28 cellular contexts compared by ENCODE assay signal in genomic region chr1:38154089-38154470, GRCh38.
DNase-seq lines count a peak whose midpoint lies in the region; ATAC-seq, FAIRE-seq and TF ChIP-seq lines count a peak whose summit lies in the region.
"Had no signal": no experiment of that assay in that cellular context is flagged by ENCODE, and none has a peak within 500 bp of the region (broad histone marks: within the 10 kb centered on the region; RNA-seq: fewer than 3 reads in every experiment).

No MANE protein-coding gene starts in this region.

- no peak for TF ChIP-seq EP300 in H1 (IDR thresholded peaks at IDR 0.05; ENCODE audit: borderline replicate concordance in 1 of 2, low read depth in 2 of 2, low read length in 2 of 2)

- H2BK120ac ChIP-seq in IMR-90 (ENCODE audit: low read depth, low read length) = no peak overlapping the region
- no peak overlapping the region for H2BK120ac ChIP-seq in H1 (replicated peaks; ENCODE audit: low read depth, low read length)

- dilution Hi-C loops in IMR-90 (cut with HindIII; ENCODE audit: low sequenced_read_pairs, unreplicated experiment) = no loop called here

- DNase-seq in IMR-90 (no peak), NCI-H524 (lab: John Stamatoyannopoulos, UW) (peak; percentile 90 to 95), H1 (ENCODE audit: low read depth in 1 of 2, low spot score in 2 of 2) (no peak), neural progenitor cell (ENCODE audit: low spot score) (no peak), NCI-H1436 (lab: John Stamatoyannopoulos, UW) (no peak)
- DNase-seq in activated CD8-positive, alpha-beta memory T cell treated with anti-CD3 and anti-CD28 coated beads, Interleukin-2, amount 10 ng/mL, durations not matched to agents 7 days and 5 days = no peak
- DNase-seq: activated CD4-positive, CD25-positive, alpha-beta regulatory T cell; activated naive CD4-positive, alpha-beta T cell treated with anti-CD3 and anti-CD28 coated beads, Interleukin-2, amount 10 ng/mL, durations not matched to agents 7 days and 5 days; amniotic stem cell; effector memory CD8-positive, alpha-beta T cell; foreskin fibroblast; heart right ventricle; Kasumi-1; left cardiac atrium; NCI-H1930; PC-9; SHP77 treated with DMSO at 0.1 percent for 48 hours; stimulated activated CD4-positive, alpha-beta T cell treated with anti-CD3 and anti-CD28 coated beads, Interleukin-4, amount 100 ng/mL, for 4 hours; stimulated activated naive CD8-positive, alpha-beta T cell treated with anti-CD3 and anti-CD28 coated beads, Interleukin-15, Interleukin-2, amounts not matched to agents 100 U/mL and 50 U/mL, for 24 hours had no signal

- TF ChIP-seq CTCF in IMR-90 (conservative IDR thresholded peaks at IDR 0.05; ENCODE audit: low read depth, low read length) = no peak
- TF ChIP-seq CTCF in H1 (IDR thresholded peaks at IDR 0.05; ENCODE audit: control extremely low read depth in 1 of 3, insufficient read depth in 1 of 3, low read depth in 1 of 3, low read length in 3 of 3) = no peak
- no peak for TF ChIP-seq CTCF in neural progenitor cell (IDR thresholded peaks at IDR 0.05)

- H2BK12ac ChIP-seq in H1 (ENCODE audit: low read depth, low read length) = no peak overlapping the region

- H3K56ac ChIP-seq in IMR-90 (ENCODE audit: extremely low read depth, insufficient read depth, low read length) (no peak overlapping the region), H1 (replicated peaks; ENCODE audit: insufficient read length, low read depth, low read length) (no peak overlapping the region)

- CTCF ChIA-PET in IMR-90 (lab: Yijun Ruan, JAX) (interaction anchor here (1.0 kb wide), 1 partner anchor 82 kb away, joined by 3 read pairs; no protein-coding TSS in a partner anchor), H1 (lab: Charles Lee; ENCODE audit: partially characterized antibody) (interaction anchor here (0.7 to 4.3 kb wide), 4 partner anchors 15 to 433 kb away, joined by 3 to 30 read pairs (median 3); no protein-coding TSS in a partner anchor)
- CTCF ChIA-PET in activated CD8-positive, alpha-beta memory T cell treated with anti-CD3 and anti-CD28 coated beads, Interleukin-2, amount 10 ng/mL, durations not matched to agents 7 days and 5 days (lab: Charles Lee) = no interaction called here

- H3K4ac ChIP-seq in IMR-90 (ENCODE audit: low read depth, low read length) (no peak overlapping the region), H1 (replicated peaks; ENCODE audit: insufficient read length, low read depth, low read length) (no peak overlapping the region)

- no peak overlapping the region for H3K27ac Mint-ChIP-seq in neural progenitor cell
- H3K27ac Mint-ChIP-seq in activated CD8-positive, alpha-beta memory T cell treated with anti-CD3 and anti-CD28 coated beads, Interleukin-2, amount 10 ng/mL, durations not matched to agents 7 days and 5 days = no peak overlapping the region
- H3K27ac Mint-ChIP-seq: activated naive CD4-positive, alpha-beta T cell treated with anti-CD3 and anti-CD28 coated beads, Interleukin-2, amount 10 ng/mL, durations not matched to agents 7 days and 5 days; effector memory CD8-positive, alpha-beta T cell; progenitor cell of endocrine pancreas had no signal

- ATAC-seq in IMR-90 (ENCODE audit: low read depth) (no peak), GM18505 (IDR thresholded peaks at IDR 0.05; ENCODE audit: unreplicated experiment) (no peak)
- no peak for ATAC-seq in activated CD8-positive, alpha-beta memory T cell treated with anti-CD3 and anti-CD28 coated beads, Interleukin-2, amount 10 ng/mL, durations not matched to agents 7 days and 5 days
- ATAC-seq: effector memory CD8-positive, alpha-beta T cell; GM12878; heart right ventricle; left cardiac atrium; sciatic nerve; stimulated activated naive CD8-positive, alpha-beta T cell treated with anti-CD3 and anti-CD28 coated beads, Interleukin-15, Interleukin-2, amounts not matched to agents 100 U/mL and 50 U/mL, for 24 hours had no signal

- peaks cover 6% of the 10 kb centered on the region for H3F3A ChIP-seq in neural progenitor cell (ENCODE audit: low read depth)

- TF ChIP-seq POLR2A in IMR-90 (IDR thresholded peaks at IDR 0.05; ENCODE audit: low read depth, low read length) (no peak), H1 (IDR thresholded peaks at IDR 0.05; ENCODE audit: control extremely low read depth in 1 of 2, low read depth in 2 of 2, low read length in 2 of 2) (no peak), GM18505 (IDR thresholded peaks at IDR 0.05; ENCODE audit: borderline replicate concordance, extremely low read depth, insufficient read depth, insufficient read length) (no peak)

- in situ Hi-C loops in IMR-90 (cut with MboI; ENCODE audit: low sequenced_read_pairs) = no loop called here

- H3K36me3 ChIP-seq in IMR-90 (ENCODE audit: control insufficient read depth, insufficient read depth, low read length) (no peaks in the 10 kb centered on the region), H1 (ENCODE audit: control insufficient read depth in 2 of 4, insufficient read depth in 4 of 4, low read length in 3 of 4) (no peaks in the 10 kb centered on the region), neural progenitor cell (no peaks in the 10 kb centered on the region)
- H3K36me3 ChIP-seq: heart right ventricle, thoracic aorta had no signal

- H3K4me3 ChIP-seq in IMR-90 (ENCODE audit: insufficient read depth, low read depth, low read length) = no peak overlapping the region
- H3K4me3 ChIP-seq in H1 (ENCODE audit: extremely low read depth in 1 of 4, insufficient read depth in 2 of 4, low read depth in 3 of 4, low read length in 4 of 4) = no peak overlapping the region
- no peak overlapping the region for H3K4me3 ChIP-seq in neural progenitor cell
- H3K4me3 ChIP-seq: coronary artery, GM12878, heart right ventricle, PC-9, thoracic aorta had no signal

- peak overlapping the region; percentile 50 for H2AK9ac ChIP-seq in IMR-90 (replicated peaks; ENCODE audit: low read depth, low read length, poor library complexity)

- H3K9me3 Mint-ChIP-seq in neural progenitor cell = peaks cover 12% of the 10 kb centered on the region
- no peaks in the 10 kb centered on the region for H3K9me3 Mint-ChIP-seq in activated CD8-positive, alpha-beta memory T cell treated with anti-CD3 and anti-CD28 coated beads, Interleukin-2, amount 10 ng/mL, durations not matched to agents 7 days and 5 days (ENCODE audit: low read depth)
- H3K9me3 Mint-ChIP-seq: activated naive CD4-positive, alpha-beta T cell treated with anti-CD3 and anti-CD28 coated beads, Interleukin-2, amount 10 ng/mL, durations not matched to agents 7 days and 5 days; effector memory CD8-positive, alpha-beta T cell had no signal

- H3K4me1 Mint-ChIP-seq in neural progenitor cell = peaks cover 14% of the 10 kb centered on the region
- H3K4me1 Mint-ChIP-seq in activated CD8-positive, alpha-beta memory T cell treated with anti-CD3 and anti-CD28 coated beads, Interleukin-2, amount 10 ng/mL, durations not matched to agents 7 days and 5 days = no peaks in the 10 kb centered on the region
- H3K4me1 Mint-ChIP-seq: activated naive CD4-positive, alpha-beta T cell treated with anti-CD3 and anti-CD28 coated beads, Interleukin-2, amount 10 ng/mL, durations not matched to agents 7 days and 5 days had no signal

- H3K79me2 ChIP-seq in H1 (ENCODE audit: control insufficient read depth in 1 of 2, insufficient read depth in 2 of 2, low read length in 2 of 2) (no peaks in the 10 kb centered on the region), neural progenitor cell (ENCODE audit: low read depth) (no peaks in the 10 kb centered on the region)

- no peak overlapping the region for H3K23ac ChIP-seq in IMR-90 (ENCODE audit: low read depth, low read length)
- H3K23ac ChIP-seq in H1 (ENCODE audit: insufficient read length) = no peak overlapping the region

- no peaks in the 10 kb centered on the region for H3K4me1 ChIP-seq in IMR-90 (ENCODE audit: control insufficient read depth, insufficient read depth, low read length)
- peaks cover 2 to 10% (median 6%) of the 10 kb centered on the region in 4 experiments; a peak in 5 of 7 replicates for H3K4me1 ChIP-seq in H1 (replicated peaks in 1 of 4; ENCODE audit: control insufficient read depth in 3 of 4, insufficient read depth in 4 of 4, low read length in 3 of 4)
- H3K4me1 ChIP-seq in neural progenitor cell = peaks cover 30% of the 10 kb centered on the region

- H3K9me3 ChIP-seq in IMR-90 (ENCODE audit: control insufficient read depth, insufficient read depth, low read length) = no peaks in the 10 kb centered on the region
- H3K9me3 ChIP-seq in H1 (ENCODE audit: insufficient read depth in 2 of 2, low read depth in 1 of 2, low read length in 1 of 2) = no peaks in the 10 kb centered on the region; a peak in 1 of 4 replicates
- H3K9me3 ChIP-seq in neural progenitor cell (ENCODE audit: low read depth) = no peaks in the 10 kb centered on the region
- H3K9me3 ChIP-seq: thoracic aorta had no signal

- H2BK20ac ChIP-seq in IMR-90 (ENCODE audit: low read depth, low read length) (no peak overlapping the region), H1 (ENCODE audit: low read length) (no peak overlapping the region)

- WGBS in IMR-90 (ENCODE audit: extremely low coverage in 2 of 2, insufficient read length in 1 of 2), 2 experiments = 68% methylated on average over 8 of the region's 10 CpGs; no CpG with 5 or more reads in 1 of the 2 experiments
- WGBS in H1 (ENCODE audit: extremely low coverage in 1 of 2, insufficient coverage in 1 of 2, insufficient read length in 1 of 2, insufficient replicate concordance in 2 of 2, low coverage in 1 of 2, low lambda C conversion rate in 2 of 2, missing lambda C conversion rate in 1 of 2), 2 experiments = 88% methylated on average over 10 of the region's 10 CpGs; no CpG with 5 or more reads in 1 of the 2 experiments

- H3K27me3 ChIP-seq in IMR-90 (ENCODE audit: control insufficient read depth, insufficient read depth, low read length) (no peaks in the 10 kb centered on the region; the same call in 1 of the 2 replicates), H1 (replicated peaks in 1 of 4; ENCODE audit: control insufficient read depth in 3 of 4, extremely low read depth in 1 of 4, insufficient read depth in 3 of 4, low read length in 3 of 4) (no peaks in the 10 kb centered on the region; a peak in 1 of 7 replicates), neural progenitor cell (no peaks in the 10 kb centered on the region)

- BruUV-seq in IMR-90 (replicated peaks; lab: Mats Ljungman, UMichigan) = no TSS peak

- no peak overlapping the region for H2BK15ac ChIP-seq in IMR-90 (ENCODE audit: low read depth, low read length)
- H2BK15ac ChIP-seq in H1 (ENCODE audit: low read length) = no peak overlapping the region

- POLR2A ChIA-PET in IMR-90 (lab: Charles Lee; ENCODE audit: unreplicated experiment) = no interaction called here
- POLR2A ChIA-PET in H1 (lab: Charles Lee; ENCODE audit: partially characterized antibody) = interaction anchor here (1.2 kb wide), 1 partner anchor 11 kb away, joined by 3 read pairs; no protein-coding TSS in a partner anchor

- H4K20me1 ChIP-seq in IMR-90 (ENCODE audit: insufficient read depth, low read length) (no peaks in the 10 kb centered on the region), H1 (replicated peaks in 1 of 2; ENCODE audit: control insufficient read depth in 1 of 2, insufficient read depth in 2 of 2, low read length in 2 of 2) (no peaks in the 10 kb centered on the region), neural progenitor cell (ENCODE audit: low read depth) (no peaks in the 10 kb centered on the region)

- intact Hi-C loops in IMR-90 (cut with micrococcal nuclease) = no loop called here

- no peak overlapping the region for H4K91ac ChIP-seq in IMR-90 (ENCODE audit: insufficient read depth, low read depth, low read length)
- H4K91ac ChIP-seq in H1 (replicated peaks; ENCODE audit: insufficient read length, low read length) = no peak overlapping the region

- H3K18ac ChIP-seq in IMR-90 (ENCODE audit: low read depth, low read length) (no peak overlapping the region), H1 (ENCODE audit: extremely low read depth, low read length) (0 out of 2 replicates have a peak overlapping the region, but pooled peaks have one; percentile 4)

- H3K14ac ChIP-seq in IMR-90 (replicated peaks; ENCODE audit: low read depth, low read length) = no peak overlapping the region
- H3K14ac ChIP-seq in H1 (ENCODE audit: insufficient read length) = no peak overlapping the region

- H3K4me2 ChIP-seq in IMR-90 (ENCODE audit: low read depth, low read length) (no peak overlapping the region), H1 (ENCODE audit: insufficient read depth in 1 of 2, low read depth in 2 of 2, low read length in 2 of 2) (peak overlapping the region; percentile 0 to 19; a peak in 2 of 4 replicates), neural progenitor cell (peak overlapping the region; percentile 56)
- H3K4me2 ChIP-seq: PC-9 had no signal

- no peaks in the 10 kb centered on the region for H3K9me1 ChIP-seq in IMR-90 (ENCODE audit: insufficient read depth, low read length)

- H3K4me3 Mint-ChIP-seq in neural progenitor cell = no peak overlapping the region
- no peak overlapping the region for H3K4me3 Mint-ChIP-seq in activated CD8-positive, alpha-beta memory T cell treated with anti-CD3 and anti-CD28 coated beads, Interleukin-2, amount 10 ng/mL, durations not matched to agents 7 days and 5 days
- H3K4me3 Mint-ChIP-seq: activated naive CD4-positive, alpha-beta T cell treated with anti-CD3 and anti-CD28 coated beads, Interleukin-2, amount 10 ng/mL, durations not matched to agents 7 days and 5 days; effector memory CD8-positive, alpha-beta T cell had no signal

- no peak overlapping the region for H2BK5ac ChIP-seq in IMR-90 (ENCODE audit: low read depth, low read length, poor library complexity, severe bottlenecking)
- no peak overlapping the region for H2BK5ac ChIP-seq in H1 (ENCODE audit: low read depth, low read length)

- H3K23me2 ChIP-seq in H1 (ENCODE audit: low read depth, low read length) = no peaks in the 10 kb centered on the region

- H3K36me3 Mint-ChIP-seq in neural progenitor cell = no peaks in the 10 kb centered on the region
- H3K36me3 Mint-ChIP-seq in activated CD8-positive, alpha-beta memory T cell treated with anti-CD3 and anti-CD28 coated beads, Interleukin-2, amount 10 ng/mL, durations not matched to agents 7 days and 5 days = no peaks in the 10 kb centered on the region
- H3K36me3 Mint-ChIP-seq: activated naive CD4-positive, alpha-beta T cell treated with anti-CD3 and anti-CD28 coated beads, Interleukin-2, amount 10 ng/mL, durations not matched to agents 7 days and 5 days had no signal

- H4K8ac ChIP-seq in IMR-90 (ENCODE audit: low read depth in 2 of 2, low read length in 2 of 2) (no peak overlapping the region), H1 (ENCODE audit: extremely low read depth, insufficient read depth, low read length) (no peak overlapping the region)

- H2AFZ ChIP-seq in IMR-90 (replicated peaks; ENCODE audit: low read length, poor library complexity) (no peak overlapping the region), H1 (ENCODE audit: low read length) (no peak overlapping the region), neural progenitor cell (replicated peaks) (peak overlapping the region; percentile 74)
- H2AFZ ChIP-seq: PC-9 had no signal

- H3K79me1 ChIP-seq in IMR-90 (ENCODE audit: low read depth in 1 of 2, low read length in 2 of 2) = no peaks in the 10 kb centered on the region
- no peaks in the 10 kb centered on the region for H3K79me1 ChIP-seq in H1 (ENCODE audit: low read depth, low read length)

- no peak for TF ChIP-seq RAD21 in IMR-90 (IDR thresholded peaks at IDR 0.05; ENCODE audit: low read length)
- no peak for TF ChIP-seq RAD21 in H1 (IDR thresholded peaks at IDR 0.05 in 1 of 2, conservative IDR thresholded peaks at IDR 0.05 in 1 of 2; ENCODE audit: low read depth in 2 of 2, low read length in 2 of 2)

- H4K5ac ChIP-seq in IMR-90 (ENCODE audit: low read depth, low read length) (no peak overlapping the region), H1 (ENCODE audit: insufficient read length, low read depth, low read length) (no peak overlapping the region)

- no peak overlapping the region for H2AK5ac ChIP-seq in IMR-90 (ENCODE audit: low read depth, low read length)
- no peak overlapping the region for H2AK5ac ChIP-seq in H1 (ENCODE audit: low read depth, low read length)

- H3K27me3 Mint-ChIP-seq in neural progenitor cell (ENCODE audit: insufficient read depth, low read depth) = peaks cover 3% of the 10 kb centered on the region
- H3K27me3 Mint-ChIP-seq in activated CD8-positive, alpha-beta memory T cell treated with anti-CD3 and anti-CD28 coated beads, Interleukin-2, amount 10 ng/mL, durations not matched to agents 7 days and 5 days = peaks cover 21% of the 10 kb centered on the region

- H3K27ac ChIP-seq in IMR-90 (ENCODE audit: insufficient read depth, low read length) = no peak overlapping the region
- no peak overlapping the region for H3K27ac ChIP-seq in H1 (ENCODE audit: low read depth, low read length)
- no peak overlapping the region for H3K27ac ChIP-seq in neural progenitor cell
- H3K27ac ChIP-seq: C4-2B, coronary artery, heart right ventricle, HL-60, PC-9, thoracic aorta had no signal

- H3K9ac ChIP-seq in IMR-90 (ENCODE audit: low read depth, low read length) = no peak overlapping the region
- no peak overlapping the region for H3K9ac ChIP-seq in H1 (replicated peaks in 1 of 4; ENCODE audit: extremely low read depth in 1 of 4, low read depth in 3 of 4, low read length in 3 of 4)
- H3K9ac ChIP-seq in neural progenitor cell = no peak overlapping the region

- no peak for FAIRE-seq in H1 (lab: Jason Lieb, UNC)
- FAIRE-seq: GM12878, urothelium cell line had no signal

Comparison
In these comparisons a context has a peak if more than half of its experiments do, and no peak if none do; other contexts are left out.
1. DNase-seq: peak in NCI-H524 (2 of 2); none in IMR-90 (single experiment), H1 (0 of 2), neural progenitor cell (single experiment), NCI-H1436 (single experiment) and activated CD8-positive, alpha-beta memory T cell treated with anti-CD3 and anti-CD28 coated beads, Interleukin-2, amount 10 ng/mL, durations not matched to agents 7 days and 5 days (single experiment).